ENCODE assay signal across 9 cellular contexts in the genomic region with DNA sequence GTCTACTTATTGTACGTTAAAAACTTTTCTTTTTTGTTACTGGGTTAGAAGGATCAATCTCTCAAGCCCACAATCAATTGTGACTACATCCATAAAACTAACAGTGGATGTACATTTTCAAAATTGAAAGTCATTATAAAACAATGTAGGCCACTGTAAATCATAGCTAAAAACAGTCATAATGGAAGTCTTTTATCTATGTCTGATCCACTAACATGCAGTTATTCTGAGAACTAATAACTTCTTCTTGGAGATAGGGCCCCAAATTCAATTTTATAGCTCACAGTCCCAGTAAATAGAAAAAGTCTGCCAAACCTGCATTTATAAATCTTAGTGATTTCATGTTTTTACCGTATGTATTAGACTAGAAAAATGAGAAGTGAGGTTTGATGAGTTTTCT.
"Had no signal": no experiment of that assay in that cellular context is flagged by ENCODE, and none has a peak within 500 bp of the region (broad histone marks: within the 10 kb centered on the region; RNA-seq: fewer than 3 reads in every experiment).

No MANE protein-coding gene starts in this region.

- H3K4me3 ChIP-seq: GM23248, HAP-1, K562 had no signal

- DNase-seq: GM23248, GOT3, H7, HFFc6, IMR-90, KG1 had no signal

- H3K36me3 ChIP-seq: HAP-1 had no signal

- H2AFZ ChIP-seq: GM23248 had no signal

- H3K9ac ChIP-seq: GM23248 had no signal

- H3K9me3 ChIP-seq: HAP-1 had no signal

- H3K4me1 ChIP-seq: HAP-1 had no signal

- ATAC-seq: HCT116, K562 had no signal

- H3K27ac ChIP-seq: GM23248 had no signal
